31 cellular contexts compared by ENCODE assay signal in genomic region chr11:27253200-27253599, GRCh38.
"Had no signal": no experiment of that assay in that cellular context is flagged by ENCODE, and none has a peak within 500 bp of the region (broad histone marks: within the 10 kb centered on the region; RNA-seq: fewer than 3 reads in every experiment).

No MANE protein-coding gene starts in this region.

- H3K79me2 ChIP-seq: hepatocyte had no signal

- H2AFZ ChIP-seq: hepatocyte had no signal

- H3K9me3 ChIP-seq: gastroesophageal sphincter, heart left ventricle, left lung, ovary, psoas muscle, sigmoid colon, spleen, testis, tibial nerve, upper lobe of right lung, uterus had no signal

- ATAC-seq: esophagus mucosa; gastroesophageal sphincter; heart left ventricle; left cardiac atrium; left lung; naive thymus-derived CD4-positive, alpha-beta T cell; psoas muscle; right cardiac atrium; stimulated activated memory B cell treated with anti-CD40 and anti-IgM and Interleukin-4, amounts not matched to agents 10 μg/mL and 1 μg/mL and 100 μg/mL, for 72 hours; stimulated activated naive CD8-positive, alpha-beta T cell treated with anti-CD3 and anti-CD28 coated beads, Interleukin-15, Interleukin-2, amounts not matched to agents 100 U/mL and 50 U/mL, for 24 hours; upper lobe of right lung had no signal

- H3K4me1 ChIP-seq: left lung, psoas muscle, testis, tibial nerve, uterus had no signal

- H3K27ac Mint-ChIP-seq: mesothelial cell of epicardium; naive thymus-derived CD4-positive, alpha-beta T cell; stimulated activated memory B cell treated with anti-CD40 and anti-IgM and Interleukin-4, amounts not matched to agents 10 μg/mL and 1 μg/mL and 100 μg/mL, for 72 hours had no signal

- H3K27me3 ChIP-seq: dorsolateral prefrontal cortex, gastroesophageal sphincter, heart left ventricle, hepatocyte, left lung, ovary, sigmoid colon, spleen, testis, tibial nerve, upper lobe of right lung, uterus had no signal

- FAIRE-seq: colon, islet of Langerhans had no signal

- H3K27ac ChIP-seq: dorsolateral prefrontal cortex, epithelial cell of prostate, gastroesophageal sphincter, hepatocyte, left lung, ovary, psoas muscle, spleen, testis, tibial nerve, upper lobe of right lung, uterus had no signal

- H3K36me3 Mint-ChIP-seq: mesothelial cell of epicardium; naive thymus-derived CD4-positive, alpha-beta T cell; stimulated activated memory B cell treated with anti-CD40 and anti-IgM and Interleukin-4, amounts not matched to agents 10 μg/mL and 1 μg/mL and 100 μg/mL, for 72 hours had no signal

- H3K4me2 ChIP-seq: hepatocyte had no signal

- DNase-seq: dorsolateral prefrontal cortex; effector CD4-positive, alpha-beta T cell; foreskin fibroblast; heart left ventricle; left cardiac atrium; left lung; mesenchymal stem cell; naive thymus-derived CD4-positive, alpha-beta T cell; occipital lobe; ovary; posterior cingulate gyrus; psoas muscle; right cardiac atrium; sigmoid colon; spleen; stimulated activated CD4-positive, alpha-beta T cell treated with anti-CD3 and anti-CD28 coated beads, Interleukin-4, amount 100 ng/mL, for 4 hours; stimulated activated naive CD8-positive, alpha-beta T cell treated with anti-CD3 and anti-CD28 coated beads, Interleukin-15, Interleukin-2, amounts not matched to agents 100 U/mL and 50 U/mL, for 24 hours; substantia nigra; testis; upper lobe of right lung; uterus had no signal

- H3K4me3 ChIP-seq: dorsolateral prefrontal cortex, gastroesophageal sphincter, heart left ventricle, hepatocyte, left lung, ovary, psoas muscle, sigmoid colon, skin epidermis, spleen, testis, tibial nerve, upper lobe of right lung, uterus had no signal

- H3K4me1 Mint-ChIP-seq: naive thymus-derived CD4-positive, alpha-beta T cell; stimulated activated memory B cell treated with anti-CD40 and anti-IgM and Interleukin-4, amounts not matched to agents 10 μg/mL and 1 μg/mL and 100 μg/mL, for 72 hours had no signal

- H3K4me3 Mint-ChIP-seq: mesothelial cell of epicardium; naive thymus-derived CD4-positive, alpha-beta T cell; stimulated activated memory B cell treated with anti-CD40 and anti-IgM and Interleukin-4, amounts not matched to agents 10 μg/mL and 1 μg/mL and 100 μg/mL, for 72 hours had no signal

- H3K36me3 ChIP-seq: gastroesophageal sphincter, heart left ventricle, left lung, ovary, sigmoid colon, spleen, tibial nerve, upper lobe of right lung, uterus had no signal
